Comparison of ENCODE assay signal across 13 cellular contexts in the genomic region with DNA sequence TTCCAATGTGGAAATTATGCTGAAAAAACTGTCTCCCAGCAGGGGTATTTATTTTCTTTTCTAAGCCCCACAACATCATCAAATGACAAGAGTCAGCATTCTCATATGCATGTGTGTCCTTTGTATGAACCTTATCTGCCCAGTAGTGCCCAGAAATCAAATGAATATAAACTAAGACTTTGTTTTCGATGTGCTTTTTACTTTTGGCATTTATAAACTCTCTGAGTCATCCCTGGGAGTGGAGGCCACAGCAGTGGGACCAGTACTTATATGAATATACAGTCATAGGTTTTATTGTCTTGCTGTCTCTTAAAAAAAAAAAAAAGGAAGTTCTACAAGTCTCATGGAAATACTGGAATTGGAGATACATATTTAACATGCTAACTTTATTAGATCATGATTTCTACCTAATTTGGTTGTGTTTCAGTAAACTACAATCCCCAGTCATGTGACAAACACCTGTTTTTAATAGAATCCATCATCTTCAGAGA.
DNase-seq lines count a peak whose midpoint lies in the region; ATAC-seq, FAIRE-seq and TF ChIP-seq lines count a peak whose summit lies in the region.
"Had no signal": no experiment of that assay in that cellular context is flagged by ENCODE, and none has a peak within 500 bp of the region (broad histone marks: within the 10 kb centered on the region; RNA-seq: fewer than 3 reads in every experiment).

No MANE protein-coding gene starts in this region.

- H2AFZ ChIP-seq in GM23248 (no peak overlapping the region), GM23338 (no peak overlapping the region)

- peak overlapping the region; percentile 39 for H3K4me2 ChIP-seq in GM23248 (ENCODE audit: unreplicated experiment)
- H3K4me2 ChIP-seq in GM23338, result no peak overlapping the region

- peaks cover 3% of the 10 kb centered on the region; the same call in 1 of the 3 replicates for H3K9me3 Mint-ChIP-seq in GM23338
- H3K9me3 Mint-ChIP-seq: activated T-helper 1 cell treated with anti-CD3 and anti-CD28 coated beads, Interleukin-12 subunit alpha, Interleukin-12 subunit beta, Interleukin-2, Interleukin-4 antibody, amounts not matched to agents 30 ng/mL and 10 ng/mL and 1 ng/mL, durations not matched to agents 14 hours and 24 hours and 36 hours; IgD-negative memory B cell had no signal

- H3K4me1 Mint-ChIP-seq in GM23338, result peaks cover 68% of the 10 kb centered on the region
- H3K4me1 Mint-ChIP-seq: IgD-negative memory B cell had no signal

- no peak overlapping the region for H3K4me3 Mint-ChIP-seq in GM23338
- H3K4me3 Mint-ChIP-seq: activated T-helper 1 cell treated with anti-CD3 and anti-CD28 coated beads, Interleukin-12 subunit alpha, Interleukin-12 subunit beta, Interleukin-2, Interleukin-4 antibody, amounts not matched to agents 30 ng/mL and 10 ng/mL and 1 ng/mL, durations not matched to agents 14 hours and 24 hours and 36 hours; IgD-negative memory B cell had no signal

- H3K4me1 ChIP-seq in GM23248 (ENCODE audit: insufficient read depth) (peaks cover 9% of the 10 kb centered on the region; the same call in 1 of the 2 replicates), SJSA1 (replicated peaks) (peaks cover 47% of the 10 kb centered on the region), GM23338 (ENCODE audit: insufficient read depth) (peaks cover 47% of the 10 kb centered on the region)
- H3K4me1 ChIP-seq: right lobe of liver had no signal

- no peak overlapping the region for H3K9ac ChIP-seq in GM23248

- peak; percentile 80 for DNase-seq in GM23248
- peak; percentile 70 to 90 for DNase-seq in SJSA1 (ENCODE audit: low read depth in 1 of 2, low spot score in 2 of 2)
- peak; percentile 35 for DNase-seq in skeletal muscle cell (ENCODE audit: low read depth)
- no peak for DNase-seq in D721Med (ENCODE audit: insufficient read length, low spot score)
- DNase-seq in GM23338 (ENCODE audit: low spot score), result no peak
- DNase-seq: GOT3, right lobe of liver, substantia nigra, SW 1271 had no signal

- ATAC-seq in esophagus mucosa (peak; percentile 90), GM23338 (no peak), GM19467 (IDR thresholded peaks at IDR 0.05; ENCODE audit: unreplicated experiment) (no peak)
- ATAC-seq: right lobe of liver had no signal

- FAIRE-seq in D721Med (lab: Jason Lieb, UNC), result no peak

- H3K27me3 ChIP-seq in GM23248 (replicated peaks; ENCODE audit: insufficient read depth) (no peaks in the 10 kb centered on the region), SJSA1 (replicated peaks) (no peaks in the 10 kb centered on the region), GM23338 (ENCODE audit: insufficient read depth) (peaks cover 5% of the 10 kb centered on the region)
- H3K27me3 ChIP-seq: right lobe of liver had no signal

- H3K79me2 ChIP-seq in GM23248 (ENCODE audit: insufficient read depth) (no peaks in the 10 kb centered on the region), GM23338 (replicated peaks; ENCODE audit: insufficient read depth) (no peaks in the 10 kb centered on the region)

- H3K9me3 ChIP-seq in GM23248 (ENCODE audit: low read depth) (no peaks in the 10 kb centered on the region), SJSA1 (replicated peaks) (no peaks in the 10 kb centered on the region)
- H3K9me3 ChIP-seq: right lobe of liver had no signal

- H3K27ac Mint-ChIP-seq in GM23338, result no peak overlapping the region
- H3K27ac Mint-ChIP-seq: activated T-helper 1 cell treated with anti-CD3 and anti-CD28 coated beads, Interleukin-12 subunit alpha, Interleukin-12 subunit beta, Interleukin-2, Interleukin-4 antibody, amounts not matched to agents 30 ng/mL and 10 ng/mL and 1 ng/mL, durations not matched to agents 14 hours and 24 hours and 36 hours; IgD-negative memory B cell had no signal

- H3K36me3 ChIP-seq in GM23248 (ENCODE audit: low read depth) (peaks cover 9% of the 10 kb centered on the region; the same call in 1 of the 2 replicates), SJSA1 (peaks cover 17% of the 10 kb centered on the region), GM23338 (ENCODE audit: insufficient read depth) (no peaks in the 10 kb centered on the region)

- in situ Hi-C loops in GM23248 (cut with MboI), result no loop called here

- H3K27ac ChIP-seq in GM23248, result no peak overlapping the region
- peak overlapping the region; percentile 55 for H3K27ac ChIP-seq in SJSA1
- H3K27ac ChIP-seq in GM23338 (ENCODE audit: low read depth), result no peak overlapping the region
- H3K27ac ChIP-seq: right lobe of liver had no signal

- 0 to 6% methylated on average over 1 of the region's 1 CpG for WGBS in GM23248 (ENCODE audit: low coverage in 1 of 2, low lambda C conversion rate in 2 of 2, missing lambda C conversion rate in 2 of 2), 2 experiments

- H3K9me2 ChIP-seq in GM23248 (ENCODE audit: insufficient read depth), result no peaks in the 10 kb centered on the region
- H3K9me2 ChIP-seq in GM23338 (ENCODE audit: insufficient read depth), result no peaks in the 10 kb centered on the region

- no peak for TF ChIP-seq CTCF in D721Med (IDR thresholded peaks at IDR 0.05; ENCODE audit: insufficient read depth, missing control alignments)
- no peak for TF ChIP-seq CTCF in GM23338 (conservative IDR thresholded peaks at IDR 0.05; ENCODE audit: low read depth in 2 of 2)

- no peaks in the 10 kb centered on the region for H4K20me1 ChIP-seq in GM23248 (ENCODE audit: insufficient read depth)
- H4K20me1 ChIP-seq in GM23338 (replicated peaks; ENCODE audit: insufficient read depth), result no peaks in the 10 kb centered on the region; the same call in 1 of the 2 replicates

- no peak overlapping the region for H3K4me3 ChIP-seq in GM23248
- no peak overlapping the region for H3K4me3 ChIP-seq in SJSA1
- H3K4me3 ChIP-seq in skeletal muscle cell (ENCODE audit: low read depth, low read length), result no peak overlapping the region
- H3K4me3 ChIP-seq in GM23338, result no peak overlapping the region
- H3K4me3 ChIP-seq: right lobe of liver had no signal

- peaks cover 13% of the 10 kb centered on the region for H3K36me3 Mint-ChIP-seq in GM23338 (ENCODE audit: low read depth)

- peaks cover 11% of the 10 kb centered on the region for H3K27me3 Mint-ChIP-seq in GM23338 (ENCODE audit: insufficient read depth, low read depth, poor library complexity)
- H3K27me3 Mint-ChIP-seq: IgD-negative memory B cell had no signal

- H3F3A ChIP-seq in GM23248 (ENCODE audit: insufficient read depth), result peaks cover 21% of the 10 kb centered on the region; the same call in 1 of the 2 replicates
- no peaks in the 10 kb centered on the region; the same call in 1 of the 2 replicates for H3F3A ChIP-seq in GM23338 (replicated peaks; ENCODE audit: low read depth)

TF ChIP-seq in GM23338, 12 proteins besides CTCF, POLR2A, EP300 and RAD21:
- TF ChIP-seq ETS1 (IDR thresholded peaks at IDR 0.05) (no peak), EZH2 (IDR thresholded peaks at IDR 0.05; ENCODE audit: low read depth, unreplicated experiment) (no peak), STAT1 (IDR thresholded peaks at IDR 0.05; ENCODE audit: unreplicated experiment) (no peak), EZH2phosphoT487 (IDR thresholded peaks at IDR 0.05; ENCODE audit: unreplicated experiment) (no peak), NANOG (IDR thresholded peaks at IDR 0.05; ENCODE audit: borderline replicate concordance) (no peak), ZNF331 (CRISPR knock-in tag; IDR thresholded peaks at IDR 0.05; ENCODE audit: low read depth) (no peak), CREB1 (CRISPR knock-in tag; IDR thresholded peaks at IDR 0.05; ENCODE audit: low read depth) (no peak)

Comparison
In these comparisons a context has a peak if more than half of its experiments do, and no peak if none do; other contexts are left out.
1. DNase-seq: peak in GM23248 (single experiment), SJSA1 (2 of 2) and skeletal muscle cell (single experiment); none in D721Med (single experiment) and GM23338 (single experiment).